ENCODE assay signal across 26 cellular contexts in genomic region chr21:27721675-27722074, GRCh38.
"Had no signal": no experiment of that assay in that cellular context is flagged by ENCODE, and none has a peak within 500 bp of the region (broad histone marks: within the 10 kb centered on the region; RNA-seq: fewer than 3 reads in every experiment).

No MANE protein-coding gene starts in this region.

- H3K27me3 ChIP-seq: ascending aorta, esophagus squamous epithelium, heart right ventricle, spleen, tibial nerve, uterus had no signal

- FAIRE-seq: islet of Langerhans had no signal

- DNase-seq: activated CD4-positive, alpha-beta T cell treated with anti-CD3 and anti-CD28 coated beads for 48 hours; activated CD4-positive, alpha-beta T cell treated with anti-CD3 and anti-CD28 coated beads, Interleukin-2, amount 50 U/mL, for 48 hours; activated CD8-positive, alpha-beta memory T cell treated with anti-CD3 and anti-CD28 coated beads for 24 hours; activated gamma-delta T cell; activated naive CD4-positive, alpha-beta T cell treated with anti-CD3 and anti-CD28 coated beads, Interleukin-2, amount 10 ng/mL, durations not matched to agents 7 days and 5 days; activated naive CD8-positive, alpha-beta T cell treated with anti-CD3 and anti-CD28 coated beads, Interleukin-2, amount 10 ng/mL, durations not matched to agents 7 days and 5 days; activated T-cell treated with anti-CD3 and anti-CD28 coated beads, Interleukin-2, amount 50 U/mL, for 24 hours; caudate nucleus; esophagus squamous epithelium; foreskin melanocyte; heart right ventricle; mesenchymal stem cell; posterior cingulate gyrus; right cardiac atrium; spleen; stimulated activated naive CD4-positive, alpha-beta T cell treated with Interleukin-2 at 50 U/mL for 16 hours; T-helper 9 cell; uterus; WERI-Rb-1 had no signal

- H3K27me3 Mint-ChIP-seq: activated naive CD4-positive, alpha-beta T cell treated with anti-CD3 and anti-CD28 coated beads, Interleukin-2, amount 10 ng/mL, durations not matched to agents 7 days and 5 days; activated naive CD8-positive, alpha-beta T cell treated with anti-CD3 and anti-CD28 coated beads, Interleukin-2, amount 10 ng/mL, durations not matched to agents 7 days and 5 days; activated T-cell treated with anti-CD3 and anti-CD28 coated beads, Interleukin-2, amount 50 U/mL, for 24 hours; brain had no signal

- H3K27ac Mint-ChIP-seq: activated naive CD4-positive, alpha-beta T cell treated with anti-CD3 and anti-CD28 coated beads, Interleukin-2, amount 10 ng/mL, durations not matched to agents 7 days and 5 days; activated naive CD8-positive, alpha-beta T cell treated with anti-CD3 and anti-CD28 coated beads, Interleukin-2, amount 10 ng/mL, durations not matched to agents 7 days and 5 days; activated T-cell treated with anti-CD3 and anti-CD28 coated beads, Interleukin-2, amount 50 U/mL, for 24 hours; brain; natural killer cell treated with Interleukin-12 subunit alpha and Interleukin-12 subunit beta and Interleukin-15 and Interleukin-18, amount 100 ng/mL, for 72 hours; T-helper 1 cell treated with Interleukin-12 subunit alpha and Interleukin-12 subunit beta and Interleukin-4 antibody, amounts not matched to agents 30 μg/mL and 1 μg/mL, for 36 hours had no signal

- ATAC-seq: activated CD4-positive, CD25-positive, alpha-beta regulatory T cell treated with anti-CD3 and anti-CD28 coated beads, Interleukin-2, amount 50 U/mL, for 24 hours; heart right ventricle; natural killer cell treated with Interleukin-12 subunit alpha and Interleukin-12 subunit beta and Interleukin-15 and Interleukin-18, amount 100 ng/mL, for 72 hours; right cardiac atrium had no signal

- H3K27ac ChIP-seq: ascending aorta, esophagus squamous epithelium, heart right ventricle, spleen, tibial nerve, uterus, WERI-Rb-1 had no signal

- H3K4me1 ChIP-seq: ascending aorta, esophagus squamous epithelium, heart right ventricle, spleen, tibial nerve, uterus had no signal

- H3K9me3 Mint-ChIP-seq: T-helper 1 cell treated with Interleukin-12 subunit alpha and Interleukin-12 subunit beta and Interleukin-4 antibody, amounts not matched to agents 30 μg/mL and 1 μg/mL, for 36 hours had no signal

- H3K4me3 ChIP-seq: ascending aorta, esophagus squamous epithelium, heart right ventricle, spleen, tibial nerve, uterus had no signal

- H3K4me1 Mint-ChIP-seq: activated naive CD4-positive, alpha-beta T cell treated with anti-CD3 and anti-CD28 coated beads, Interleukin-2, amount 10 ng/mL, durations not matched to agents 7 days and 5 days; activated naive CD8-positive, alpha-beta T cell treated with anti-CD3 and anti-CD28 coated beads, Interleukin-2, amount 10 ng/mL, durations not matched to agents 7 days and 5 days; brain had no signal

- H3K36me3 Mint-ChIP-seq: activated naive CD4-positive, alpha-beta T cell treated with anti-CD3 and anti-CD28 coated beads, Interleukin-2, amount 10 ng/mL, durations not matched to agents 7 days and 5 days; activated naive CD8-positive, alpha-beta T cell treated with anti-CD3 and anti-CD28 coated beads, Interleukin-2, amount 10 ng/mL, durations not matched to agents 7 days and 5 days; brain; natural killer cell treated with Interleukin-12 subunit alpha and Interleukin-12 subunit beta and Interleukin-15 and Interleukin-18, amount 100 ng/mL, for 72 hours had no signal

- H3K36me3 ChIP-seq: ascending aorta, esophagus squamous epithelium, heart right ventricle, spleen, tibial nerve, uterus, WERI-Rb-1 had no signal

- H3K4me3 Mint-ChIP-seq: activated naive CD4-positive, alpha-beta T cell treated with anti-CD3 and anti-CD28 coated beads, Interleukin-2, amount 10 ng/mL, durations not matched to agents 7 days and 5 days; activated naive CD8-positive, alpha-beta T cell treated with anti-CD3 and anti-CD28 coated beads, Interleukin-2, amount 10 ng/mL, durations not matched to agents 7 days and 5 days; activated T-cell treated with anti-CD3 and anti-CD28 coated beads, Interleukin-2, amount 50 U/mL, for 24 hours; brain; natural killer cell treated with Interleukin-12 subunit alpha and Interleukin-12 subunit beta and Interleukin-15 and Interleukin-18, amount 100 ng/mL, for 72 hours; T-helper 1 cell treated with Interleukin-12 subunit alpha and Interleukin-12 subunit beta and Interleukin-4 antibody, amounts not matched to agents 30 μg/mL and 1 μg/mL, for 36 hours had no signal

- H3K9me3 ChIP-seq: ascending aorta, esophagus squamous epithelium, heart right ventricle, tibial nerve, uterus had no signal
